ENCODE assay signal across 23 cellular contexts in the genomic region with DNA sequence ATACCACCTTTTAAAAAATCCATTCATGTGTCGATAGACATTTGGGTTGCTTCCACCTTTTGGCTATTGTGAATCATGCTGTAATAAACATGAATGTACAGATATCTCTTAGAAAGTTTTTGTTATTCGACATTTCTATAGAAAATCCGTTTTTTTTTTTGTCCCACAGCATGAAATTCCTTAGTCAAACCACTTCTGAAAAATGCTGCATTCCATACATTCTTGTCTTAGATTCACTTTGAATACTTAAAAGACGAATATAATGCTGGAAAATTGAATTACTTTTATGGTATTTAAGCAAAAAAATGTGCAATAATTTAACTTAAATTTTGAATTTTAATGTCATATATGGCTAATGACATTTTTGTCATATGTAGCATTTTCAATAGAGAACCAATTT.
DNase-seq lines count a peak whose midpoint lies in the region; ATAC-seq and TF ChIP-seq lines count a peak whose summit lies in the region.
"Had no signal": no experiment of that assay in that cellular context is flagged by ENCODE, and none has a peak within 500 bp of the region (broad histone marks: within the 10 kb centered on the region; RNA-seq: fewer than 3 reads in every experiment).

No MANE protein-coding gene starts in this region.

- H3K4me3 ChIP-seq in adipocyte (ENCODE audit: low read length) (no peak overlapping the region), smooth muscle cell (no peak overlapping the region)
- H3K4me3 ChIP-seq: BLaER1 treated with 17β-estradiol and CSF1 and Interleukin-3, amounts not matched to agents 10 nM and 100 nM had no signal

- H3K4me2 ChIP-seq in smooth muscle cell: peak overlapping the region; percentile 25
- H3K4me2 ChIP-seq: BLaER1 treated with 17β-estradiol and CSF1 and Interleukin-3, amounts not matched to agents 10 nM and 100 nM had no signal

- no peaks in the 10 kb centered on the region for H4K20me1 ChIP-seq in smooth muscle cell (ENCODE audit: low read depth)
- H4K20me1 ChIP-seq: BLaER1 treated with 17β-estradiol and CSF1 and Interleukin-3, amounts not matched to agents 10 nM and 100 nM had no signal

- H3K27ac ChIP-seq in smooth muscle cell (ENCODE audit: low read depth): no peak overlapping the region
- H3K27ac ChIP-seq: BLaER1 treated with 17β-estradiol and CSF1 and Interleukin-3, amounts not matched to agents 10 nM and 100 nM; RWPE1 had no signal

- no peak for ATAC-seq in left cardiac atrium
- no peak for ATAC-seq in GM18517 (IDR thresholded peaks at IDR 0.05; ENCODE audit: unreplicated experiment)
- ATAC-seq: CD8-positive, alpha-beta T cell; HepG2 had no signal

- no peaks in the 10 kb centered on the region for H3K79me2 ChIP-seq in smooth muscle cell (ENCODE audit: low read depth)

- TF ChIP-seq CTCF in smooth muscle cell (IDR thresholded peaks at IDR 0.05; ENCODE audit: borderline replicate concordance, insufficient read depth, poor library complexity, severe bottlenecking): no peak

- H3K27me3 ChIP-seq in adipocyte (replicated peaks; ENCODE audit: control insufficient read depth, insufficient read depth, low read length): no peaks in the 10 kb centered on the region
- no peaks in the 10 kb centered on the region for H3K27me3 ChIP-seq in smooth muscle cell (ENCODE audit: low read depth)
- H3K27me3 ChIP-seq: BLaER1 treated with 17β-estradiol and CSF1 and Interleukin-3, amounts not matched to agents 10 nM and 100 nM had no signal

- H3F3A ChIP-seq in smooth muscle cell (ENCODE audit: low read depth): no peaks in the 10 kb centered on the region

- H3K9me3 ChIP-seq in adipocyte (ENCODE audit: control insufficient read depth, low read length): peaks cover 3% of the 10 kb centered on the region
- H3K9me3 ChIP-seq in smooth muscle cell (replicated peaks; ENCODE audit: low read depth): no peaks in the 10 kb centered on the region

- H3K4me1 ChIP-seq in adipocyte (ENCODE audit: control insufficient read depth, insufficient read depth, low read length) (no peaks in the 10 kb centered on the region), smooth muscle cell (ENCODE audit: low read depth) (peaks cover 6% of the 10 kb centered on the region)
- H3K4me1 ChIP-seq: BLaER1 treated with 17β-estradiol and CSF1 and Interleukin-3, amounts not matched to agents 10 nM and 100 nM had no signal

- no peak overlapping the region for H3K9ac ChIP-seq in adipocyte (ENCODE audit: low read length)
- H3K9ac ChIP-seq in smooth muscle cell (ENCODE audit: low read depth): no peak overlapping the region
- H3K9ac ChIP-seq: BLaER1 treated with 17β-estradiol and CSF1 and Interleukin-3, amounts not matched to agents 10 nM and 100 nM had no signal

- WGBS in smooth muscle cell (ENCODE audit: low lambda C conversion rate): 48% methylated on average over 4 of the region's 4 CpGs

- no peak overlapping the region for H2AFZ ChIP-seq in smooth muscle cell (ENCODE audit: low read depth)

- DNase-seq in ELR (ENCODE audit: low read depth) (peak; percentile 7), adipocyte (ENCODE audit: low read depth) (peak; percentile 4), foreskin melanocyte (peak; percentile 37), smooth muscle cell (lab: John Stamatoyannopoulos, UW; ENCODE audit: unreplicated experiment) (no peak), left cardiac atrium (no peak), cardiac septum (ENCODE audit: low spot score) (no peak)
- DNase-seq: Calu3; CD8-positive, alpha-beta T cell; GDM1; H7; KBM-7; NCI-H1092; NCI-H1436; NCI-H1930; NCI-H226; NCI-H510A treated with DMSO at 0.1 percent for 48 hours; NCI-H748 treated with DMSO at 0.1 percent for 48 hours; NK-92 treated with Interleukin-12 subunit alpha and Interleukin-12 subunit beta, amount 100 ng/mL, for 24 hours; SHP77 treated with DMSO at 0.1 percent for 48 hours had no signal

- intact Hi-C loops in left cardiac atrium (cut with DNase I) (no loop called here), cardiac septum (cut with DNase I) (no loop called here)

- no peaks in the 10 kb centered on the region for H3K36me3 ChIP-seq in adipocyte (ENCODE audit: control insufficient read depth, insufficient read depth, low read length, severe bottlenecking)
- no peaks in the 10 kb centered on the region for H3K36me3 ChIP-seq in smooth muscle cell (ENCODE audit: low read depth)
- H3K36me3 ChIP-seq: BLaER1 treated with 17β-estradiol and CSF1 and Interleukin-3, amounts not matched to agents 10 nM and 100 nM had no signal

Comparison
In these comparisons a context has a peak if more than half of its experiments do, and no peak if none do; other contexts are left out.
1. DNase-seq: peak in ELR (single experiment), adipocyte (single experiment) and foreskin melanocyte (single experiment); none in smooth muscle cell (single experiment), left cardiac atrium (single experiment) and cardiac septum (single experiment).